1 cellular context compared by ENCODE assay signal in the genomic region with DNA sequence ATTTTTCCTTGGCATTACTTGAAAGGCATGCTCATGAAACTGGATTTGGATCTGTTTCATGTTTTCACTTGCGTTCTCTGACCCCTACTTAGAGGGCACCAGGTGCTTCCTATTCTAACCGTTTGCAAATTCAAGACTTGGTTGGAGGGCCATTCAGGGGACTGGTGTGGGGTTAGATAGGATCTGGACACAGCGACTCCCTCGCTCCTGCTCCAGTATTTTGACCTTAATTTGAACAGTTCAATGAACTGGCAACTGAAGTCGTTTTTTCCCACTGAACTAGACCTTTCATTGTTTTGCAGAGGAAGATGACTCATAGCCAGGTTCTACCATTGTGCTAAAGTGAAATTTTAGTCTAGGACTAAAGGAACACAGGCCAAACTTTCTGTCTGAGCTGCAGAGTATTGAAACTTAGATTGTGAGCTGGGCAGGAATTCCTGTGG.
A peak's percentile ranks its signal among the peaks of the same experiment; 100 is the strongest.
TF ChIP-seq lines count a peak whose summit lies in the region.

No MANE protein-coding gene starts in this region.

TF ChIP-seq in HepG2, 621 proteins besides CTCF, POLR2A, EP300 and RAD21 (continued from another document and continues in another):
- TF ChIP-seq, protein P1, sequence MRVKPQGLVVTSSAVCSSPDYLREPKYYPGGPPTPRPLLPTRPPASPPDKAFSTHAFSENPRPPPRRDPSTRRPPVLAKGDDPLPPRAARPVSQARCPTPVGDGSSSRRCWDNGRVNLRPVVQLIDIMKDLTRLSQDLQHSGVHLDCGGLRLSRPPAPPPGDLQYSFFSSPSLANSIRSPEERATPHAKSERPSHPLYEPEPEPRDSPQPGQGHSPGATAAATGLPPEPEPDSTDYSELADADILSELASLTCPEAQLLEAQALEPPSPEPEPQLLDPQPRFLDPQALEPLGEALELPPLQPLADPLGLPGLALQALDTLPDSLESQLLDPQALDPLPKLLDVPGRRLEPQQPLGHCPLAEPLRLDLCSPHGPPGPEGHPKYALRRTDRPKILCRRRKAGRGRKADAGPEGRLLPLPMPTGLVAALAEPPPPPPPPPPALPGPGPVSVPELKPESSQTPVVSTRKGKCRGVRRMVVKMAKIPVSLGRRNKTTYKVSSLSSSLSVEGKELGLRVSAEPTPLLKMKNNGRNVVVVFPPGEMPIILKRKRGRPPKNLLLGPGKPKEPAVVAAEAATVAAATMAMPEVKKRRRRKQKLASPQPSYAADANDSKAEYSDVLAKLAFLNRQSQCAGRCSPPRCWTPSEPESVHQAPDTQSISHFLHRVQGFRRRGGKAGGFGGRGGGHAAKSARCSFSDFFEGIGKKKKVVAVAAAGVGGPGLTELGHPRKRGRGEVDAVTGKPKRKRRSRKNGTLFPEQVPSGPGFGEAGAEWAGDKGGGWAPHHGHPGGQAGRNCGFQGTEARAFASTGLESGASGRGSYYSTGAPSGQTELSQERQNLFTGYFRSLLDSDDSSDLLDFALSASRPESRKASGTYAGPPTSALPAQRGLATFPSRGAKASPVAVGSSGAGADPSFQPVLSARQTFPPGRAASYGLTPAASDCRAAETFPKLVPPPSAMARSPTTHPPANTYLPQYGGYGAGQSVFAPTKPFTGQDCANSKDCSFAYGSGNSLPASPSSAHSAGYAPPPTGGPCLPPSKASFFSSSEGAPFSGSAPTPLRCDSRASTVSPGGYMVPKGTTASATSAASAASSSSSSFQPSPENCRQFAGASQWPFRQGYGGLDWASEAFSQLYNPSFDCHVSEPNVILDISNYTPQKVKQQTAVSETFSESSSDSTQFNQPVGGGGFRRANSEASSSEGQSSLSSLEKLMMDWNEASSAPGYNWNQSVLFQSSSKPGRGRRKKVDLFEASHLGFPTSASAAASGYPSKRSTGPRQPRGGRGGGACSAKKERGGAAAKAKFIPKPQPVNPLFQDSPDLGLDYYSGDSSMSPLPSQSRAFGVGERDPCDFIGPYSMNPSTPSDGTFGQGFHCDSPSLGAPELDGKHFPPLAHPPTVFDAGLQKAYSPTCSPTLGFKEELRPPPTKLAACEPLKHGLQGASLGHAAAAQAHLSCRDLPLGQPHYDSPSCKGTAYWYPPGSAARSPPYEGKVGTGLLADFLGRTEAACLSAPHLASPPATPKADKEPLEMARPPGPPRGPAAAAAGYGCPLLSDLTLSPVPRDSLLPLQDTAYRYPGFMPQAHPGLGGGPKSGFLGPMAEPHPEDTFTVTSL (CRISPR knock-in tag; IDR thresholded peaks at IDR 0.05; ENCODE audit: borderline replicate concordance), result no peak
- TF ChIP-seq ZNF30 (CRISPR knock-in tag; IDR thresholded peaks at IDR 0.05) (no peak), PHF8 (CRISPR knock-in tag; IDR thresholded peaks at IDR 0.05) (no peak), ZBTB42 (CRISPR knock-in tag; IDR thresholded peaks at IDR 0.05) (no peak), NONO (IDR thresholded peaks at IDR 0.05) (no peak), NONO (CRISPR knock-in tag; conservative IDR thresholded peaks at IDR 0.05) (no peak), ZNF335 (CRISPR knock-in tag; IDR thresholded peaks at IDR 0.05) (no peak), ZNF383 (CRISPR knock-in tag; IDR thresholded peaks at IDR 0.05; ENCODE audit: borderline replicate concordance) (no peak), PHB2 (IDR thresholded peaks at IDR 0.05; ENCODE audit: partially characterized antibody) (no peak), ZFP36 (IDR thresholded peaks at IDR 0.05; ENCODE audit: borderline replicate concordance, low read depth, low read length, partially characterized antibody) (no peak), SAP130 (CRISPR knock-in tag; IDR thresholded peaks at IDR 0.05; ENCODE audit: low read depth) (peak; percentile 48), REL (CRISPR knock-in tag; conservative IDR thresholded peaks at IDR 0.05) (no peak), ZNF614 (CRISPR knock-in tag; IDR thresholded peaks at IDR 0.05; ENCODE audit: borderline replicate concordance) (peak; percentile 63; the same call in 1 of the 2 replicates), NR3C1 (CRISPR knock-in tag; IDR thresholded peaks at IDR 0.05) (no peak), ZNF317 (CRISPR knock-in tag; IDR thresholded peaks at IDR 0.05) (no peak), NFRKB (IDR thresholded peaks at IDR 0.05) (no peak), POLR2G (IDR thresholded peaks at IDR 0.05; ENCODE audit: low read depth, low read length) (no peak), ZNF251 (CRISPR knock-in tag; IDR thresholded peaks at IDR 0.05) (no peak), RXRB (CRISPR knock-in tag; IDR thresholded peaks at IDR 0.05; ENCODE audit: borderline replicate concordance) (peak; percentile 83), ZFY (CRISPR knock-in tag; IDR thresholded peaks at IDR 0.05) (peak; percentile 28; the same call in 1 of the 2 replicates), MAFG (CRISPR knock-in tag; IDR thresholded peaks at IDR 0.05) (no peak), GPN1 (CRISPR knock-in tag; IDR thresholded peaks at IDR 0.05; ENCODE audit: borderline replicate concordance) (no peak), ZSCAN30 (CRISPR knock-in tag; IDR thresholded peaks at IDR 0.05) (no peak), ZNF737 (CRISPR knock-in tag; IDR thresholded peaks at IDR 0.05; ENCODE audit: borderline replicate concordance) (no peak), ZNF605 (CRISPR knock-in tag; IDR thresholded peaks at IDR 0.05) (no peak), SOX5 (CRISPR knock-in tag; IDR thresholded peaks at IDR 0.05; ENCODE audit: borderline replicate concordance) (peak; percentile 97), ZNF766 (CRISPR knock-in tag; IDR thresholded peaks at IDR 0.05; ENCODE audit: borderline replicate concordance) (0 out of 2 replicates have a peak, but pooled peaks have one; percentile 29), RARA (CRISPR knock-in tag; IDR thresholded peaks at IDR 0.05) (peak; percentile 81), NR2F6 (IDR thresholded peaks at IDR 0.05) (peak; percentile 27; the same call in 1 of the 2 replicates), NR2F6 (CRISPR knock-in tag; IDR thresholded peaks at IDR 0.05) (peak; percentile 71), TP53 (CRISPR knock-in tag; conservative IDR thresholded peaks at IDR 0.05) (no peak), ZNF34 (CRISPR knock-in tag; IDR thresholded peaks at IDR 0.05; ENCODE audit: borderline replicate concordance) (no peak), TOPORS (CRISPR knock-in tag; IDR thresholded peaks at IDR 0.05) (no peak), HMG20A (CRISPR knock-in tag; IDR thresholded peaks at IDR 0.05; ENCODE audit: borderline replicate concordance) (peak; percentile 60; the same call in 1 of the 2 replicates), SETDB1 (CRISPR knock-in tag; IDR thresholded peaks at IDR 0.05; ENCODE audit: borderline replicate concordance) (no peak)
- TF ChIP-seq, protein P2, sequence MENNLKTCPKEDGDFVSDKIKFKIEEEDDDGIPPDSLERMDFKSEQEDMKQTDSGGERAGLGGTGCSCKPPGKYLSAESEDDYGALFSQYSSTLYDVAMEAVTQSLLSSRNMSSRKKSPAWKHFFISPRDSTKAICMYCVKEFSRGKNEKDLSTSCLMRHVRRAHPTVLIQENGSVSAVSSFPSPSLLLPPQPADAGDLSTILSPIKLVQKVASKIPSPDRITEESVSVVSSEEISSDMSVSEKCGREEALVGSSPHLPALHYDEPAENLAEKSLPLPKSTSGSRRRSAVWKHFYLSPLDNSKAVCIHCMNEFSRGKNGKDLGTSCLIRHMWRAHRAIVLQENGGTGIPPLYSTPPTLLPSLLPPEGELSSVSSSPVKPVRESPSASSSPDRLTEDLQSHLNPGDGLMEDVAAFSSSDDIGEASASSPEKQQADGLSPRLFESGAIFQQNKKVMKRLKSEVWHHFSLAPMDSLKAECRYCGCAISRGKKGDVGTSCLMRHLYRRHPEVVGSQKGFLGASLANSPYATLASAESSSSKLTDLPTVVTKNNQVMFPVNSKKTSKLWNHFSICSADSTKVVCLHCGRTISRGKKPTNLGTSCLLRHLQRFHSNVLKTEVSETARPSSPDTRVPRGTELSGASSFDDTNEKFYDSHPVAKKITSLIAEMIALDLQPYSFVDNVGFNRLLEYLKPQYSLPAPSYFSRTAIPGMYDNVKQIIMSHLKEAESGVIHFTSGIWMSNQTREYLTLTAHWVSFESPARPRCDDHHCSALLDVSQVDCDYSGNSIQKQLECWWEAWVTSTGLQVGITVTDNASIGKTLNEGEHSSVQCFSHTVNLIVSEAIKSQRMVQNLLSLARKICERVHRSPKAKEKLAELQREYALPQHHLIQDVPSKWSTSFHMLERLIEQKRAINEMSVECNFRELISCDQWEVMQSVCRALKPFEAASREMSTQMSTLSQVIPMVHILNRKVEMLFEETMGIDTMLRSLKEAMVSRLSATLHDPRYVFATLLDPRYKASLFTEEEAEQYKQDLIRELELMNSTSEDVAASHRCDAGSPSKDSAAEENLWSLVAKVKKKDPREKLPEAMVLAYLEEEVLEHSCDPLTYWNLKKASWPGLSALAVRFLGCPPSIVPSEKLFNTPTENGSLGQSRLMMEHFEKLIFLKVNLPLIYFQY (CRISPR knock-in tag; IDR thresholded peaks at IDR 0.05; ENCODE audit: borderline replicate concordance), result no peak
- TF ChIP-seq, protein P3, sequence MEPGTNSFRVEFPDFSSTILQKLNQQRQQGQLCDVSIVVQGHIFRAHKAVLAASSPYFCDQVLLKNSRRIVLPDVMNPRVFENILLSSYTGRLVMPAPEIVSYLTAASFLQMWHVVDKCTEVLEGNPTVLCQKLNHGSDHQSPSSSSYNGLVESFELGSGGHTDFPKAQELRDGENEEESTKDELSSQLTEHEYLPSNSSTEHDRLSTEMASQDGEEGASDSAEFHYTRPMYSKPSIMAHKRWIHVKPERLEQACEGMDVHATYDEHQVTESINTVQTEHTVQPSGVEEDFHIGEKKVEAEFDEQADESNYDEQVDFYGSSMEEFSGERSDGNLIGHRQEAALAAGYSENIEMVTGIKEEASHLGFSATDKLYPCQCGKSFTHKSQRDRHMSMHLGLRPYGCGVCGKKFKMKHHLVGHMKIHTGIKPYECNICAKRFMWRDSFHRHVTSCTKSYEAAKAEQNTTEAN (CRISPR knock-in tag; conservative IDR thresholded peaks at IDR 0.05), result peak; percentile 67
- TF ChIP-seq, protein P4, sequence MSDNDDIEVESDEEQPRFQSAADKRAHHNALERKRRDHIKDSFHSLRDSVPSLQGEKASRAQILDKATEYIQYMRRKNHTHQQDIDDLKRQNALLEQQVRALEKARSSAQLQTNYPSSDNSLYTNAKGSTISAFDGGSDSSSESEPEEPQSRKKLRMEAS (IDR thresholded peaks at IDR 0.05), result 0 out of 2 replicates have a peak, but pooled peaks have one; percentile 13
- TF ChIP-seq, protein P5, sequence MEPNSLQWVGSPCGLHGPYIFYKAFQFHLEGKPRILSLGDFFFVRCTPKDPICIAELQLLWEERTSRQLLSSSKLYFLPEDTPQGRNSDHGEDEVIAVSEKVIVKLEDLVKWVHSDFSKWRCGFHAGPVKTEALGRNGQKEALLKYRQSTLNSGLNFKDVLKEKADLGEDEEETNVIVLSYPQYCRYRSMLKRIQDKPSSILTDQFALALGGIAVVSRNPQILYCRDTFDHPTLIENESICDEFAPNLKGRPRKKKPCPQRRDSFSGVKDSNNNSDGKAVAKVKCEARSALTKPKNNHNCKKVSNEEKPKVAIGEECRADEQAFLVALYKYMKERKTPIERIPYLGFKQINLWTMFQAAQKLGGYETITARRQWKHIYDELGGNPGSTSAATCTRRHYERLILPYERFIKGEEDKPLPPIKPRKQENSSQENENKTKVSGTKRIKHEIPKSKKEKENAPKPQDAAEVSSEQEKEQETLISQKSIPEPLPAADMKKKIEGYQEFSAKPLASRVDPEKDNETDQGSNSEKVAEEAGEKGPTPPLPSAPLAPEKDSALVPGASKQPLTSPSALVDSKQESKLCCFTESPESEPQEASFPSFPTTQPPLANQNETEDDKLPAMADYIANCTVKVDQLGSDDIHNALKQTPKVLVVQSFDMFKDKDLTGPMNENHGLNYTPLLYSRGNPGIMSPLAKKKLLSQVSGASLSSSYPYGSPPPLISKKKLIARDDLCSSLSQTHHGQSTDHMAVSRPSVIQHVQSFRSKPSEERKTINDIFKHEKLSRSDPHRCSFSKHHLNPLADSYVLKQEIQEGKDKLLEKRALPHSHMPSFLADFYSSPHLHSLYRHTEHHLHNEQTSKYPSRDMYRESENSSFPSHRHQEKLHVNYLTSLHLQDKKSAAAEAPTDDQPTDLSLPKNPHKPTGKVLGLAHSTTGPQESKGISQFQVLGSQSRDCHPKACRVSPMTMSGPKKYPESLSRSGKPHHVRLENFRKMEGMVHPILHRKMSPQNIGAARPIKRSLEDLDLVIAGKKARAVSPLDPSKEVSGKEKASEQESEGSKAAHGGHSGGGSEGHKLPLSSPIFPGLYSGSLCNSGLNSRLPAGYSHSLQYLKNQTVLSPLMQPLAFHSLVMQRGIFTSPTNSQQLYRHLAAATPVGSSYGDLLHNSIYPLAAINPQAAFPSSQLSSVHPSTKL (CRISPR knock-in tag; IDR thresholded peaks at IDR 0.05), result peak; percentile 80
- TF ChIP-seq, protein P6, sequence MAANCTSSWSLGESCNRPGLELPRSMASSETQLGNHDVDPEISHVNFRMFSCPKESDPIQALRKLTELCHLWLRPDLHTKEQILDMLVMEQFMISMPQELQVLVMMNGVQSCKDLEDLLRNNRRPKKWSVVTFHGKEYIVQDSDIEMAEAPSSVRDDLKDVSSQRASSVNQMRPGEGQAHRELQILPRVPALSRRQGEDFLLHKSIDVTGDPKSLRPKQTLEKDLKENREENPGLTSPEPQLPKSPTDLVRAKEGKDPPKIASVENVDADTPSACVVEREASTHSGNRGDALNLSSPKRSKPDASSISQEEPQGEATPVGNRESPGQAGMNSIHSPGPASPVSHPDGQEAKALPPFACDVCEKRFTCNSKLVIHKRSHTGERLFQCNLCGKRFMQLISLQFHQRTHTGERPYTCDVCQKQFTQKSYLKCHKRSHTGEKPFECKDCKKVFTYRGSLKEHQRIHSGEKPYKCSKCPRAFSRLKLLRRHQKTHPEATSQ (CRISPR knock-in tag; IDR thresholded peaks at IDR 0.05; ENCODE audit: borderline replicate concordance), result peak; percentile 25; the same call in 1 of the 2 replicates
- TF ChIP-seq, protein P7, sequence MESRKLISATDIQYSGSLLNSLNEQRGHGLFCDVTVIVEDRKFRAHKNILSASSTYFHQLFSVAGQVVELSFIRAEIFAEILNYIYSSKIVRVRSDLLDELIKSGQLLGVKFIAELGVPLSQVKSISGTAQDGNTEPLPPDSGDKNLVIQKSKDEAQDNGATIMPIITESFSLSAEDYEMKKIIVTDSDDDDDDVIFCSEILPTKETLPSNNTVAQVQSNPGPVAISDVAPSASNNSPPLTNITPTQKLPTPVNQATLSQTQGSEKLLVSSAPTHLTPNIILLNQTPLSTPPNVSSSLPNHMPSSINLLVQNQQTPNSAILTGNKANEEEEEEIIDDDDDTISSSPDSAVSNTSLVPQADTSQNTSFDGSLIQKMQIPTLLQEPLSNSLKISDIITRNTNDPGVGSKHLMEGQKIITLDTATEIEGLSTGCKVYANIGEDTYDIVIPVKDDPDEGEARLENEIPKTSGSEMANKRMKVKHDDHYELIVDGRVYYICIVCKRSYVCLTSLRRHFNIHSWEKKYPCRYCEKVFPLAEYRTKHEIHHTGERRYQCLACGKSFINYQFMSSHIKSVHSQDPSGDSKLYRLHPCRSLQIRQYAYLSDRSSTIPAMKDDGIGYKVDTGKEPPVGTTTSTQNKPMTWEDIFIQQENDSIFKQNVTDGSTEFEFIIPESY (CRISPR knock-in tag; IDR thresholded peaks at IDR 0.05), result no peak; the same call in 1 of the 2 replicates
- TF ChIP-seq, protein P8, sequence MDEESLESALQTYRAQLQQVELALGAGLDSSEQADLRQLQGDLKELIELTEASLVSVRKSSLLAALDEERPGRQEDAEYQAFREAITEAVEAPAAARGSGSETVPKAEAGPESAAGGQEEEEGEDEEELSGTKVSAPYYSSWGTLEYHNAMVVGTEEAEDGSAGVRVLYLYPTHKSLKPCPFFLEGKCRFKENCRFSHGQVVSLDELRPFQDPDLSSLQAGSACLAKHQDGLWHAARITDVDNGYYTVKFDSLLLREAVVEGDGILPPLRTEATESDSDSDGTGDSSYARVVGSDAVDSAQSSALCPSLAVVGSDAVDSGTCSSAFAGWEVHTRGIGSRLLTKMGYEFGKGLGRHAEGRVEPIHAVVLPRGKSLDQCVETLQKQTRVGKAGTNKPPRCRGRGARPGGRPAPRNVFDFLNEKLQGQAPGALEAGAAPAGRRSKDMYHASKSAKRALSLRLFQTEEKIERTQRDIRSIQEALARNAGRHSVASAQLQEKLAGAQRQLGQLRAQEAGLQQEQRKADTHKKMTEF (CRISPR knock-in tag; IDR thresholded peaks at IDR 0.05), result peak; percentile 53; the same call in 1 of the 2 replicates
